ENCODE assay signal across 15 cellular contexts in genomic region chr12:89514751-89515150, GRCh38. TPM values are rescaled to one million over a fixed set of nuclear protein-coding genes. Genes with fewer than 3 reads are reported as not detected.
DNase-seq lines count a peak whose midpoint lies in the region; ATAC-seq and TF ChIP-seq lines count a peak whose summit lies in the region.
"Had no signal": no experiment of that assay in that cellular context is flagged by ENCODE, and none has a peak within 500 bp of the region (broad histone marks: within the 10 kb centered on the region; RNA-seq: fewer than 3 reads in every experiment).

No MANE protein-coding gene starts in this region.

- H3K4me2 ChIP-seq in osteoblast (ENCODE audit: insufficient read depth, low read length) = no peak overlapping the region

- no peak overlapping the region for H3K4me3 Mint-ChIP-seq in activated naive CD8-positive, alpha-beta T cell treated with anti-CD3 and anti-CD28 coated beads, Interleukin-2, amount 50 U/mL, for 24 hours
- H3K4me3 Mint-ChIP-seq: activated naive CD4-positive, alpha-beta T cell treated with anti-CD3 and anti-CD28 coated beads for 36 hours had no signal

- peaks cover 1% of the 10 kb centered on the region for H3K36me3 Mint-ChIP-seq in activated naive CD8-positive, alpha-beta T cell treated with anti-CD3 and anti-CD28 coated beads, Interleukin-2, amount 50 U/mL, for 24 hours (ENCODE audit: low read depth)

- H3K79me2 ChIP-seq in osteoblast (ENCODE audit: insufficient read depth, low read length) = peaks cover 4% of the 10 kb centered on the region

- TF ChIP-seq CTCF in osteoblast (IDR thresholded peaks at IDR 0.05; ENCODE audit: extremely low read depth, low read depth, low read length) (no peak), right atrium auricular region (IDR thresholded peaks at IDR 0.05) (no peak)

- H3K4me1 ChIP-seq in osteoblast (ENCODE audit: insufficient read depth, low read length) = no peaks in the 10 kb centered on the region
- H3K4me1 ChIP-seq in right atrium auricular region = peaks cover 0 to 15% of the 10 kb centered on the region in 2 donors
- H3K4me1 ChIP-seq: Caco-2 had no signal

- no peaks in the 10 kb centered on the region for H3K36me3 ChIP-seq in osteoblast (ENCODE audit: insufficient read depth, low read length)
- no peaks in the 10 kb centered on the region for H3K36me3 ChIP-seq in right atrium auricular region

- H3K9me3 ChIP-seq in osteoblast (ENCODE audit: low read depth, low read length) (no peaks in the 10 kb centered on the region), right atrium auricular region (no peaks in the 10 kb centered on the region)
- H3K9me3 ChIP-seq: Caco-2, mucosa of descending colon had no signal

- no peak overlapping the region for H3K4me3 ChIP-seq in osteoblast (ENCODE audit: insufficient read depth, low read length)
- H3K4me3 ChIP-seq in right atrium auricular region = no peak overlapping the region
- H3K4me3 ChIP-seq: dorsolateral prefrontal cortex, mucosa of descending colon, skin epidermis had no signal

- H3K27me3 ChIP-seq in osteoblast (ENCODE audit: insufficient read depth, low read length) (no peaks in the 10 kb centered on the region), right atrium auricular region (no peaks in the 10 kb centered on the region)
- H3K27me3 ChIP-seq: dorsolateral prefrontal cortex had no signal

- no peak overlapping the region for H3K27ac Mint-ChIP-seq in activated naive CD8-positive, alpha-beta T cell treated with anti-CD3 and anti-CD28 coated beads, Interleukin-2, amount 50 U/mL, for 24 hours
- H3K27ac Mint-ChIP-seq: activated naive CD4-positive, alpha-beta T cell treated with anti-CD3 and anti-CD28 coated beads for 36 hours had no signal

- no peaks in the 10 kb centered on the region for H3K9me3 Mint-ChIP-seq in activated naive CD8-positive, alpha-beta T cell treated with anti-CD3 and anti-CD28 coated beads, Interleukin-2, amount 50 U/mL, for 24 hours
- H3K9me3 Mint-ChIP-seq: activated naive CD4-positive, alpha-beta T cell treated with anti-CD3 and anti-CD28 coated beads for 36 hours had no signal

- H3K27ac ChIP-seq in osteoblast (ENCODE audit: low read depth, low read length) (no peak overlapping the region), right atrium auricular region (no peak overlapping the region)
- H3K27ac ChIP-seq: dorsolateral prefrontal cortex, skin epidermis had no signal

- H3K27me3 Mint-ChIP-seq in activated naive CD8-positive, alpha-beta T cell treated with anti-CD3 and anti-CD28 coated beads, Interleukin-2, amount 50 U/mL, for 24 hours = no peaks in the 10 kb centered on the region

- H4K20me1 ChIP-seq in osteoblast (ENCODE audit: insufficient read depth, low read length) = no peaks in the 10 kb centered on the region

- no peak overlapping the region for H2AFZ ChIP-seq in osteoblast (ENCODE audit: low read length)

- DNase-seq in activated naive CD8-positive, alpha-beta T cell treated with anti-CD3 and anti-CD28 coated beads, Interleukin-2, amount 50 U/mL, for 24 hours = no peak
- no peak for DNase-seq in NCI-H2107 treated with DMSO at 0.1 percent for 48 hours (lab: John Stamatoyannopoulos, UW; ENCODE audit: unreplicated experiment)
- DNase-seq in osteoblast (ENCODE audit: insufficient read length, low spot score, missing footprints) = no peak
- no peak for DNase-seq in right atrium auricular region (ENCODE audit: low spot score)
- DNase-seq in NCI-H345 treated with DMSO at 0.1 percent for 48 hours (lab: John Stamatoyannopoulos, UW; ENCODE audit: unreplicated experiment) = no peak
- DNase-seq: activated naive CD4-positive, alpha-beta T cell treated with anti-CD3 and anti-CD28 coated beads for 36 hours; Caco-2; dorsolateral prefrontal cortex; hypothalamus; mucosa of descending colon; stimulated activated naive CD4-positive, alpha-beta T cell had no signal

- peaks cover 6% of the 10 kb centered on the region for H3K4me1 Mint-ChIP-seq in activated naive CD8-positive, alpha-beta T cell treated with anti-CD3 and anti-CD28 coated beads, Interleukin-2, amount 50 U/mL, for 24 hours

- ATAC-seq in GM18861 (IDR thresholded peaks at IDR 0.05; ENCODE audit: unreplicated experiment) (peak; percentile 69), GM21515 (IDR thresholded peaks at IDR 0.05; ENCODE audit: unreplicated experiment) (peak; percentile 82), HG03108 (IDR thresholded peaks at IDR 0.05; ENCODE audit: unreplicated experiment) (peak; percentile 87)
- ATAC-seq in activated naive CD8-positive, alpha-beta T cell treated with anti-CD3 and anti-CD28 coated beads, Interleukin-2, amount 50 U/mL, for 24 hours = peak; percentile 52
- ATAC-seq: mucosa of descending colon had no signal

RNA-seq across cellular contexts. Expression of gene GALNT4, which starts 9.8 kb away (rescaled TPM):
- 9.4 and 11.5 TPM in 2 replicates for total RNA-seq in osteoblast
- 1 to 10 TPM; 3.8 to 4.7 TPM for total RNA-seq in right atrium auricular region

RNA-seq across cellular contexts. Expression of gene POC1B, which starts 11.1 kb away (rescaled TPM):
- total RNA-seq in osteoblast = 10.9 and 24.8 TPM in 2 replicates
- total RNA-seq in right atrium auricular region = 10 to 100 TPM in 1 of 2 donors, 1 to 10 TPM in 1; 9.8 to 10.6 TPM
